1 cellular context compared by ENCODE assay signal in genomic region chr7:149690688-149691446, GRCh38.
A peak's percentile ranks its signal among the peaks of the same experiment; 100 is the strongest.
TF ChIP-seq lines count a peak whose summit lies in the region.

No MANE protein-coding gene starts in this region.

TF ChIP-seq in K562, 482 proteins besides CTCF, POLR2A, EP300 and RAD21 (continued from another document and continues in another):
- peak; percentile 90 for TF ChIP-seq ZNF592 (IDR thresholded peaks at IDR 0.05)
- TF ChIP-seq ZKSCAN8 (CRISPR knock-in tag; IDR thresholded peaks at IDR 0.05) = no peak; the same call in 1 of the 2 replicates
- TF ChIP-seq DLX4 (CRISPR knock-in tag; IDR thresholded peaks at IDR 0.05) = no peak
- no peak for TF ChIP-seq SNAPC5 (CRISPR knock-in tag; IDR thresholded peaks at IDR 0.05)
- 0 out of 2 replicates have a peak, but pooled peaks have one; percentile 30 for TF ChIP-seq ZNF197 (CRISPR knock-in tag; IDR thresholded peaks at IDR 0.05; ENCODE audit: low read depth)
- TF ChIP-seq MBD1 (CRISPR knock-in tag; IDR thresholded peaks at IDR 0.05) = no peak
- peak; percentile 84 for TF ChIP-seq POLR3G (IDR thresholded peaks at IDR 0.05; ENCODE audit: extremely low read depth, insufficient read length, insufficient replicate concordance)
- TF ChIP-seq ZBTB49 (CRISPR knock-in tag; IDR thresholded peaks at IDR 0.05; ENCODE audit: borderline replicate concordance) = no peak
- TF ChIP-seq CBX5 (IDR thresholded peaks at IDR 0.05; ENCODE audit: borderline replicate concordance, low read depth) = no peak; the same call in 1 of the 2 replicates
- TF ChIP-seq XRCC3 (IDR thresholded peaks at IDR 0.05) = no peak
- no peak; the same call in 1 of the 2 replicates for TF ChIP-seq ZNF511 (CRISPR knock-in tag; IDR thresholded peaks at IDR 0.05)
- no peak for TF ChIP-seq SMAD2 (IDR thresholded peaks at IDR 0.05; ENCODE audit: low read depth, low read length)
- no peak for TF ChIP-seq ZNF785 (CRISPR knock-in tag; IDR thresholded peaks at IDR 0.05)
- TF ChIP-seq ARID3B (CRISPR knock-in tag; IDR thresholded peaks at IDR 0.05; ENCODE audit: borderline replicate concordance) = no peak
- peak; percentile 75; the same call in 1 of the 2 replicates for TF ChIP-seq ELF2 (CRISPR knock-in tag; IDR thresholded peaks at IDR 0.05)
- TF ChIP-seq NFE2 (IDR thresholded peaks at IDR 0.05; ENCODE audit: low read depth) = peak; percentile 1; the same call in 1 of the 2 replicates
- TF ChIP-seq FOXJ2 (tag; IDR thresholded peaks at IDR 0.05) = peak; percentile 81; the same call in 1 of the 2 replicates
- TF ChIP-seq ZNF407 (IDR thresholded peaks at IDR 0.05; ENCODE audit: low read depth) = peak; percentile 75
- TF ChIP-seq ZNF134 (CRISPR knock-in tag; conservative IDR thresholded peaks at IDR 0.05) = no peak
- peak; percentile 82 for TF ChIP-seq ESRRA (IDR thresholded peaks at IDR 0.05; ENCODE audit: borderline replicate concordance, low read depth)
- TF ChIP-seq RFX7 (CRISPR knock-in tag; IDR thresholded peaks at IDR 0.05) = 0 out of 2 replicates have a peak, but pooled peaks have one; percentile 6
- TF ChIP-seq MECOM (CRISPR knock-in tag; IDR thresholded peaks at IDR 0.05) = 0 out of 2 replicates have a peak, but pooled peaks have one; percentile 10
- no peak for TF ChIP-seq NR0B1 (IDR thresholded peaks at IDR 0.05; ENCODE audit: partially characterized antibody)
- TF ChIP-seq TCFL5 (CRISPR knock-in tag; conservative IDR thresholded peaks at IDR 0.05) = no peak
- no peak for TF ChIP-seq KDM5B (IDR thresholded peaks at IDR 0.05; ENCODE audit: insufficient replicate concordance, low read depth, low read length)
- TF ChIP-seq KLF16 (IDR thresholded peaks at IDR 0.05) = no peak
- no peak for TF ChIP-seq CBFA2T2 (conservative IDR thresholded peaks at IDR 0.05)
- no peak for TF ChIP-seq NUFIP1 (IDR thresholded peaks at IDR 0.05; ENCODE audit: partially characterized antibody)
- TF ChIP-seq FUS (optimal IDR thresholded peaks at IDR 0.05; ENCODE audit: low read depth, low read length) = no peak
- TF ChIP-seq STAT5A (IDR thresholded peaks at IDR 0.05; ENCODE audit: borderline replicate concordance, low read length) = no peak
- peak; percentile 48; the same call in 1 of the 2 replicates for TF ChIP-seq SPI1 (IDR thresholded peaks at IDR 0.05; ENCODE audit: borderline replicate concordance, low read depth, low read length)
- peak; percentile 81; the same call in 1 of the 2 replicates for TF ChIP-seq SREBF1 (IDR thresholded peaks at IDR 0.05; ENCODE audit: borderline replicate concordance, low read depth, low read length)
- no peak for TF ChIP-seq ZNF444 (CRISPR knock-in tag; IDR thresholded peaks at IDR 0.05)
